ENCODE assay signal across 38 cellular contexts in the genomic region with DNA sequence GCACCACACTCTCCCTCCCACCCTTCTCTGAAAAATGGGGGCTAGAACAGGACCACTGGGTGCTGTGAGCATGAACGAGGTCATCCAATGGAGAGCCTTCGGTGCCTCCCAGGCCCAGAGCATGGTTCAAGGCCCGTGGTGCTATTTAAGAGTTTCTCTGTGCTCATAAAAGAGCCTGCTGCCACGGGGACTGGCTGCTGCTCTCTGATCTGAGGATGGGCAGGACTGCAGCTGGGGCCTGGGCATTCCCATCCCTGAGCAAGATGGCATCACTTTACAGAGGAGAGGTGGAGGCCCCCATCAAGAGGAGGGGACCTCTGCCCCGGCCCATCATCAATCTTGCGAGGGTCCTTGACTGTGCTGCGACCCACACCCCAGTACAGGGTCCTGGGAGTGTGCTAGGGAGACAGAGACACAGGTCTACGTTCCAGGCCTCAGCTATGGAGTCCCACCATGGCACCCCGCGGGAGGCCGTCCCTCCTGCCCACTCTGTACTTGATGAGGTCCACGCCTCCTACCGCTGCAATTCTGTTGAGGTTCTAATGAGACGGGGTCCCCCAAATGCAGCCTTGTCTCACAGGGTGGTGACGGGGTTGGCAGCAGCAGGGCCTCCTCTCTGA.
"Had no signal": no experiment of that assay in that cellular context is flagged by ENCODE, and none has a peak within 500 bp of the region (broad histone marks: within the 10 kb centered on the region; RNA-seq: fewer than 3 reads in every experiment).

No MANE protein-coding gene starts in this region.

- H3K27me3 ChIP-seq: adrenal gland, ascending aorta, body of pancreas, brain microvascular endothelial cell, breast epithelium, cardiac muscle cell had no signal

- H3K4me1 ChIP-seq: adrenal gland, ascending aorta, body of pancreas, breast epithelium had no signal

- H3K4me3 Mint-ChIP-seq: activated naive CD4-positive, alpha-beta T cell treated with anti-CD3 and anti-CD28 coated beads for 36 hours; activated naive CD4-positive, alpha-beta T cell treated with anti-CD3 and anti-CD28 coated beads, Interleukin-2, amount 10 ng/mL, durations not matched to agents 7 days and 5 days; activated naive CD4-positive, alpha-beta T cell treated with anti-CD3 and anti-CD28 coated beads, Interleukin-2, amount 50 U/mL, for 24 hours; activated naive CD8-positive, alpha-beta T cell; activated naive CD8-positive, alpha-beta T cell treated with anti-CD3 and anti-CD28 coated beads for 36 hours; activated naive CD8-positive, alpha-beta T cell treated with anti-CD3 and anti-CD28 coated beads, Interleukin-2, amount 10 ng/mL, durations not matched to agents 7 days and 5 days; activated naive CD8-positive, alpha-beta T cell treated with anti-CD3 and anti-CD28 coated beads, Interleukin-2, amount 50 U/mL, for 24 hours; activated T-cell treated with anti-CD3 and anti-CD28 coated beads, Interleukin-2, amount 50 U/mL, for 24 hours; activated T-cell treated with anti-CD3 and anti-CD28 coated beads, Interleukin-2, amount 50 U/mL, for 4 hours; activated T-cell treated with anti-CD3 and anti-CD28 coated beads, Interleukin-2, amount 50 U/mL, for 72 hours; activated T-helper 17 cell treated with anti-CD3 and anti-CD28 coated beads, Interleukin-2, amount 50 U/mL, for 72 hours; brain; central memory CD8-positive, alpha-beta T cell had no signal

- H3K27ac ChIP-seq: adrenal gland, ascending aorta, body of pancreas, brain microvascular endothelial cell, breast epithelium, cardiac muscle cell had no signal

- H3K27ac Mint-ChIP-seq: activated naive CD4-positive, alpha-beta T cell treated with anti-CD3 and anti-CD28 coated beads for 36 hours; activated naive CD4-positive, alpha-beta T cell treated with anti-CD3 and anti-CD28 coated beads, Interleukin-2, amount 50 U/mL, for 24 hours; activated naive CD4-positive, alpha-beta T cell treated with anti-CD3 and anti-CD28 coated beads, Interleukin-2, amount 50 U/mL, for 72 hours; activated naive CD8-positive, alpha-beta T cell; activated naive CD8-positive, alpha-beta T cell treated with anti-CD3 and anti-CD28 coated beads for 36 hours; activated naive CD8-positive, alpha-beta T cell treated with anti-CD3 and anti-CD28 coated beads, Interleukin-2, amount 10 ng/mL, durations not matched to agents 7 days and 5 days; activated naive CD8-positive, alpha-beta T cell treated with anti-CD3 and anti-CD28 coated beads, Interleukin-2, amount 50 U/mL, for 24 hours; activated T-cell treated with anti-CD3 and anti-CD28 coated beads, Interleukin-2, amount 50 U/mL, for 24 hours; activated T-cell treated with anti-CD3 and anti-CD28 coated beads, Interleukin-2, amount 50 U/mL, for 72 hours; activated T-helper 17 cell treated with anti-CD3 and anti-CD28 coated beads, Interleukin-2, amount 50 U/mL, for 72 hours; activated T-helper 2 cell treated with anti-CD3 and anti-CD28 coated beads, Interferon-gamma antibody, Interleukin-2, Interleukin-4, amounts not matched to agents 10 μg/mL and 5 μg/mL and 100 μg/mL, durations not matched to agents 14 hours and 24 hours and 36 hours had no signal

- H3K4me3 ChIP-seq: adrenal gland, ascending aorta, body of pancreas, breast epithelium, cardiac muscle cell had no signal

- DNase-seq: activated effector memory CD4-positive, alpha-beta T cell treated with anti-CD3 and anti-CD28 coated beads, Interleukin-2, amount 50 U/mL, for 16 hours; activated effector memory CD4-positive, alpha-beta T cell treated with Interleukin-2 at 50 U/mL for 16 hours; activated gamma-delta T cell; activated gamma-delta T cell treated with Interleukin-2 at 50 U/mL for 16 hours; activated naive CD4-positive, alpha-beta T cell; activated naive CD4-positive, alpha-beta T cell treated with anti-CD3 and anti-CD28 coated beads for 36 hours; activated naive CD4-positive, alpha-beta T cell treated with anti-CD3 and anti-CD28 coated beads, Interleukin-2, amount 10 ng/mL, durations not matched to agents 7 days and 5 days; activated naive CD4-positive, alpha-beta T cell treated with anti-CD3 and anti-CD28 coated beads, Interleukin-2, amount 50 U/mL, for 16 hours; activated naive CD4-positive, alpha-beta T cell treated with Interleukin-2 at 50 U/mL for 16 hours; activated naive CD8-positive, alpha-beta T cell treated with anti-CD3 and anti-CD28 coated beads for 36 hours; activated naive CD8-positive, alpha-beta T cell treated with anti-CD3 and anti-CD28 coated beads, Interleukin-2, amount 10 ng/mL, durations not matched to agents 7 days and 5 days; activated naive CD8-positive, alpha-beta T cell treated with anti-CD3 and anti-CD28 coated beads, Interleukin-2, amount 50 U/mL, for 24 hours; activated T-cell treated with anti-CD3 and anti-CD28 coated beads for 4 hours; activated T-cell treated with anti-CD3 and anti-CD28 coated beads, Interleukin-2, amount 50 U/mL, for 1 hour; activated T-cell treated with anti-CD3 and anti-CD28 coated beads, Interleukin-2, amount 50 U/mL, for 24 hours; activated T-cell treated with anti-CD3 and anti-CD28 coated beads, Interleukin-2, amount 50 U/mL, for 4 hours; activated T-cell treated with anti-CD3 and anti-CD28 coated beads, Interleukin-2, amount 50 U/mL, for 48 hours; activated T-cell treated with anti-CD3 and anti-CD28 coated beads, Interleukin-2, amount 50 U/mL, for 72 hours; adrenal gland; amniotic stem cell; amygdala; anterior cingulate cortex; aorta; body of pancreas; brain microvascular endothelial cell; caudate nucleus; central memory CD4-positive, alpha-beta T cell; cerebellar nuclear complex had no signal

- H3K4me1 Mint-ChIP-seq: activated naive CD4-positive, alpha-beta T cell treated with anti-CD3 and anti-CD28 coated beads, Interleukin-2, amount 10 ng/mL, durations not matched to agents 7 days and 5 days; activated naive CD4-positive, alpha-beta T cell treated with anti-CD3 and anti-CD28 coated beads, Interleukin-2, amount 50 U/mL, for 24 hours; activated naive CD8-positive, alpha-beta T cell treated with anti-CD3 and anti-CD28 coated beads for 36 hours; activated naive CD8-positive, alpha-beta T cell treated with anti-CD3 and anti-CD28 coated beads, Interleukin-2, amount 10 ng/mL, durations not matched to agents 7 days and 5 days; activated naive CD8-positive, alpha-beta T cell treated with anti-CD3 and anti-CD28 coated beads, Interleukin-2, amount 50 U/mL, for 24 hours; activated T-helper 17 cell treated with anti-CD3 and anti-CD28 coated beads, Interleukin-2, amount 50 U/mL, for 72 hours; central memory CD8-positive, alpha-beta T cell had no signal

- H3K9me3 Mint-ChIP-seq: activated naive CD4-positive, alpha-beta T cell treated with anti-CD3 and anti-CD28 coated beads, Interleukin-2, amount 10 ng/mL, durations not matched to agents 7 days and 5 days; activated naive CD4-positive, alpha-beta T cell treated with anti-CD3 and anti-CD28 coated beads, Interleukin-2, amount 50 U/mL, for 24 hours; activated naive CD8-positive, alpha-beta T cell treated with anti-CD3 and anti-CD28 coated beads, Interleukin-2, amount 10 ng/mL, durations not matched to agents 7 days and 5 days; activated naive CD8-positive, alpha-beta T cell treated with anti-CD3 and anti-CD28 coated beads, Interleukin-2, amount 50 U/mL, for 24 hours; activated T-cell treated with anti-CD3 and anti-CD28 coated beads, Interleukin-2, amount 50 U/mL, for 24 hours; activated T-cell treated with anti-CD3 and anti-CD28 coated beads, Interleukin-2, amount 50 U/mL, for 4 hours; activated T-cell treated with anti-CD3 and anti-CD28 coated beads, Interleukin-2, amount 50 U/mL, for 72 hours; activated T-helper 2 cell treated with anti-CD3 and anti-CD28 coated beads, Interferon-gamma antibody, Interleukin-2, Interleukin-4, amounts not matched to agents 10 μg/mL and 5 μg/mL and 100 μg/mL, durations not matched to agents 14 hours and 24 hours and 36 hours; central memory CD8-positive, alpha-beta T cell had no signal

- H3K36me3 ChIP-seq: adrenal gland, ascending aorta, brain microvascular endothelial cell, breast epithelium, cardiac muscle cell had no signal

- H3K27me3 Mint-ChIP-seq: activated naive CD4-positive, alpha-beta T cell treated with anti-CD3 and anti-CD28 coated beads, Interleukin-2, amount 10 ng/mL, durations not matched to agents 7 days and 5 days; activated naive CD8-positive, alpha-beta T cell treated with anti-CD3 and anti-CD28 coated beads, Interleukin-2, amount 10 ng/mL, durations not matched to agents 7 days and 5 days; activated naive CD8-positive, alpha-beta T cell treated with anti-CD3 and anti-CD28 coated beads, Interleukin-2, amount 50 U/mL, for 24 hours; brain had no signal

- ATAC-seq: activated naive CD4-positive, alpha-beta T cell treated with anti-CD3 and anti-CD28 coated beads, Interleukin-2, amount 50 U/mL, for 72 hours; activated naive CD8-positive, alpha-beta T cell treated with anti-CD3 and anti-CD28 coated beads, Interleukin-2, amount 50 U/mL, for 24 hours; activated T-cell treated with anti-CD3 and anti-CD28 coated beads, Interleukin-2, amount 50 U/mL, for 4 hours; activated T-cell treated with anti-CD3 and anti-CD28 coated beads, Interleukin-2, amount 50 U/mL, for 72 hours; activated T-helper 17 cell treated with anti-CD3 and anti-CD28 coated beads, Interleukin-2, amount 50 U/mL, for 72 hours; body of pancreas had no signal

- H3K9me3 ChIP-seq: adrenal gland, ascending aorta, body of pancreas had no signal

- H3K36me3 Mint-ChIP-seq: activated naive CD4-positive, alpha-beta T cell treated with anti-CD3 and anti-CD28 coated beads, Interleukin-2, amount 10 ng/mL, durations not matched to agents 7 days and 5 days; activated naive CD4-positive, alpha-beta T cell treated with anti-CD3 and anti-CD28 coated beads, Interleukin-2, amount 50 U/mL, for 24 hours; activated naive CD4-positive, alpha-beta T cell treated with anti-CD3 and anti-CD28 coated beads, Interleukin-2, amount 50 U/mL, for 72 hours; activated naive CD8-positive, alpha-beta T cell; activated naive CD8-positive, alpha-beta T cell treated with anti-CD3 and anti-CD28 coated beads for 36 hours; activated naive CD8-positive, alpha-beta T cell treated with anti-CD3 and anti-CD28 coated beads, Interleukin-2, amount 10 ng/mL, durations not matched to agents 7 days and 5 days; brain had no signal
